In the genomic region with DNA sequence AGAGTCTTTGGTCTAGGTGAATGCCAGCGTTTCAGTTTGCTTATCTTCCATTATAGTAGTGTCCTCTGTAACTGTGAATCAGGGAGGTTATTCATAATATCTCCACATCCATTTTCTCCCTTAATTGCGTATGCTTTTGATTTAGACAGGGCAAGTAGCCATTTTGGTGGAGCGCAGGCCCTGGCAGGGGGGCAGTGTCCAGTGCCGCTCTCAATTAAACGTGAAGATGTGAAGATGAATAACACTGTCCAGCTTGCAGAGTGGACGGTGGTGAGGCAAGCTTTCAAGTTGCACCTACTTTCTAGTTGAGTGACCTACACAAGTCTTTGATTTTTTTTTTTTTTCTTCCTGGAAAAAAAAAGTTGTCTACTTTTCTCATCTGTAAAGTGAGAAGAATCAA, we compare ENCODE assay signal across 9 cellular contexts. TPM values are rescaled to one million over a fixed set of nuclear protein-coding genes. Genes with fewer than 3 reads are reported as not detected.
DNase-seq lines count a peak whose midpoint lies in the region; ATAC-seq, FAIRE-seq and TF ChIP-seq lines count a peak whose summit lies in the region.
"Had no signal": no experiment of that assay in that cellular context is flagged by ENCODE, and none has a peak within 500 bp of the region (broad histone marks: within the 10 kb centered on the region; RNA-seq: fewer than 3 reads in every experiment).

No MANE protein-coding gene starts in this region.

- peaks cover 78% of the 10 kb centered on the region for H3K4me1 Mint-ChIP-seq in CD4-positive, alpha-beta T cell (ENCODE audit: low read depth)

- TF ChIP-seq POLR2A in endothelial cell of umbilical vein (IDR thresholded peaks at IDR 0.05; ENCODE audit: low read depth, low read length) (no peak), H54 (IDR thresholded peaks at IDR 0.05; ENCODE audit: low read depth, low read length) (no peak)

- no peak for TF ChIP-seq CTCF in CD4-positive, alpha-beta T cell (IDR thresholded peaks at IDR 0.05)
- TF ChIP-seq CTCF in endothelial cell of umbilical vein (IDR thresholded peaks at IDR 0.05; ENCODE audit: extremely low read depth in 1 of 2, insufficient read depth in 1 of 2, low read depth in 1 of 2, low read length in 2 of 2) (no peak), osteoblast (IDR thresholded peaks at IDR 0.05; ENCODE audit: extremely low read depth, low read depth, low read length) (no peak)

- intact Hi-C loops in CD4-positive, alpha-beta T cell (cut with DNase I, micrococcal nuclease) = loop anchor here in 1 of 2 experiments (1.0 to 5.0 kb wide), 3 partner anchors 10 to 46 kb away; no protein-coding TSS in a partner anchor
- intact Hi-C loops in endothelial cell of umbilical vein (cut with micrococcal nuclease) = no loop called here

- H3K27me3 Mint-ChIP-seq in CD4-positive, alpha-beta T cell = no peaks in the 10 kb centered on the region

- H3K36me3 Mint-ChIP-seq in CD4-positive, alpha-beta T cell (ENCODE audit: low read depth) = peaks cover 64% of the 10 kb centered on the region

- dilution Hi-C loops in endothelial cell of umbilical vein (cut with MboI; ENCODE audit: extremely low pct_ligation_motif_present, low sequenced_read_pairs) = no loop called here

- H3K9ac ChIP-seq in endothelial cell of umbilical vein (replicated peaks; ENCODE audit: extremely low read depth, insufficient read depth, low read length) = no peak overlapping the region

- CTCF ChIA-PET in CD4-positive, alpha-beta T cell (lab: Charles Lee) = interaction anchor here (0.7 to 19.9 kb wide), 8 partner anchors 10 to 50 kb away, joined by 3 to 250 read pairs (median 3); a partner anchor contains a TSS
- CTCF ChIA-PET in endothelial cell of umbilical vein (lab: Charles Lee) = interaction anchor here (0.7 to 37.4 kb wide), 5 partner anchors 9 to 80 kb away, joined by 3 to 1118 read pairs (median 13); no protein-coding TSS in a partner anchor

- H3K36me3 ChIP-seq in endothelial cell of umbilical vein (ENCODE audit: control insufficient read depth in 2 of 2, extremely low read depth in 1 of 2, insufficient read depth in 2 of 2, low read length in 2 of 2) (peaks cover 4 to 6% of the 10 kb centered on the region in 2 experiments), osteoblast (ENCODE audit: insufficient read depth, low read length) (no peaks in the 10 kb centered on the region)

- POLR2A ChIA-PET in CD4-positive, alpha-beta T cell (lab: Charles Lee) = interaction anchor here (0.5 to 22.9 kb wide), 13 partner anchors 9 to 271 kb away, joined by 3 to 420 read pairs (median 5); a partner anchor contains a TSS
- POLR2A ChIA-PET in endothelial cell of umbilical vein (lab: Charles Lee) = interaction anchor here (0.6 to 1.3 kb wide), 2 partner anchors 47 to 72 kb away, joined by 4 to 5 read pairs; no protein-coding TSS in a partner anchor

- peak overlapping the region; percentile 91 for H3K27ac ChIP-seq in CD4-positive, alpha-beta T cell (ENCODE audit: low read depth, low read length)
- peak overlapping the region; percentile 19 for H3K27ac ChIP-seq in endothelial cell of umbilical vein (ENCODE audit: insufficient read depth, low read depth, low read length)
- H3K27ac ChIP-seq in osteoblast (ENCODE audit: low read depth, low read length) = no peak overlapping the region
- H3K27ac ChIP-seq: WERI-Rb-1 had no signal

- peak overlapping the region; percentile 53 for H3K4me2 ChIP-seq in endothelial cell of umbilical vein (ENCODE audit: insufficient read depth, low read length)
- no peak overlapping the region for H3K4me2 ChIP-seq in osteoblast (ENCODE audit: insufficient read depth, low read length)

- H3K27me3 ChIP-seq in CD4-positive, alpha-beta T cell (ENCODE audit: control insufficient read depth, insufficient read depth, low read length) = no peaks in the 10 kb centered on the region
- H3K27me3 ChIP-seq in endothelial cell of umbilical vein (ENCODE audit: control insufficient read depth in 2 of 2, insufficient read depth in 2 of 2, low read length in 2 of 2) (no peaks in the 10 kb centered on the region), osteoblast (ENCODE audit: insufficient read depth, low read length) (no peaks in the 10 kb centered on the region)

- BruUV-seq in endothelial cell of umbilical vein (replicated peaks; lab: Mats Ljungman, UMichigan) = no TSS peak

- H2AFZ ChIP-seq in endothelial cell of umbilical vein (ENCODE audit: low read depth, low read length) (no peak overlapping the region), osteoblast (ENCODE audit: low read length) (no peak overlapping the region)

- ATAC-seq in CD4-positive, alpha-beta T cell (ENCODE audit: poor library complexity) = no peak
- ATAC-seq in SK-N-SH treated with all-trans-retinoic acid at 6 μM for 48 hours (peak; percentile 20), GM19324 (IDR thresholded peaks at IDR 0.05; ENCODE audit: low FRiP score, unreplicated experiment) (no peak)

- H4K20me1 ChIP-seq in endothelial cell of umbilical vein (replicated peaks; ENCODE audit: control insufficient read depth, extremely low read depth, insufficient read depth, low read length) (peaks cover 8% of the 10 kb centered on the region), osteoblast (ENCODE audit: insufficient read depth, low read length) (peaks cover 33% of the 10 kb centered on the region)

- peaks cover 77% of the 10 kb centered on the region for H3K4me1 ChIP-seq in endothelial cell of umbilical vein (ENCODE audit: control insufficient read depth, extremely low read depth, insufficient read depth, low read length)
- peaks cover 50% of the 10 kb centered on the region for H3K4me1 ChIP-seq in osteoblast (ENCODE audit: insufficient read depth, low read length)

- peaks cover 94% of the 10 kb centered on the region for H3K79me2 ChIP-seq in endothelial cell of umbilical vein (ENCODE audit: control insufficient read depth, insufficient read depth, low read length)
- H3K79me2 ChIP-seq in osteoblast (ENCODE audit: insufficient read depth, low read length) = peaks cover 74% of the 10 kb centered on the region

- H3K9me3 Mint-ChIP-seq in CD4-positive, alpha-beta T cell = no peaks in the 10 kb centered on the region

- H3K27ac Mint-ChIP-seq in CD4-positive, alpha-beta T cell = peak overlapping the region; percentile 92

- peak overlapping the region; percentile 95 for H3K4me3 Mint-ChIP-seq in CD4-positive, alpha-beta T cell

- DNase-seq in CD4-positive, alpha-beta T cell = no peak
- DNase-seq in endothelial cell of umbilical vein (ENCODE audit: low read depth, low spot score) (no peak), osteoblast (ENCODE audit: insufficient read length, low spot score, missing footprints) (peak; percentile 34), NOMO-1 (lab: John Stamatoyannopoulos, UW; ENCODE audit: unreplicated experiment in 2 of 2) (no peak), H54 (ENCODE audit: insufficient read length, low spot score) (no peak)
- DNase-seq in central memory CD4-positive, alpha-beta T cell = no peak

- H3K9me3 ChIP-seq in CD4-positive, alpha-beta T cell (ENCODE audit: control insufficient read depth, low read length) = no peaks in the 10 kb centered on the region
- H3K9me3 ChIP-seq in endothelial cell of umbilical vein (replicated peaks; ENCODE audit: control insufficient read depth, insufficient read depth, low read length) (no peaks in the 10 kb centered on the region), osteoblast (ENCODE audit: low read depth, low read length) (no peaks in the 10 kb centered on the region)

- H3K9me1 ChIP-seq in endothelial cell of umbilical vein (replicated peaks; ENCODE audit: control insufficient read depth, extremely low read depth, insufficient read depth, low read length) = no peaks in the 10 kb centered on the region

- FAIRE-seq in endothelial cell of umbilical vein (lab: Jason Lieb, UNC) (no peak), H54 (lab: Jason Lieb, UNC) (no peak)

- H3K4me3 ChIP-seq in endothelial cell of umbilical vein (replicated peaks in 1 of 3; ENCODE audit: insufficient read depth in 1 of 3, low read depth in 1 of 3, low read length in 3 of 3) (peak overlapping the region in 1 of 3 experiments; percentile 13), osteoblast (ENCODE audit: insufficient read depth, low read length) (no peak overlapping the region)

TF ChIP-seq in endothelial cell of umbilical vein, 7 proteins besides CTCF, POLR2A, EP300 and RAD21:
- TF ChIP-seq EZH2 (IDR thresholded peaks at IDR 0.05; ENCODE audit: borderline replicate concordance, low read depth, low read length, severe bottlenecking) = no peak
- TF ChIP-seq, protein P1, sequence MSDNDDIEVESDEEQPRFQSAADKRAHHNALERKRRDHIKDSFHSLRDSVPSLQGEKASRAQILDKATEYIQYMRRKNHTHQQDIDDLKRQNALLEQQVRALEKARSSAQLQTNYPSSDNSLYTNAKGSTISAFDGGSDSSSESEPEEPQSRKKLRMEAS (IDR thresholded peaks at IDR 0.05; ENCODE audit: insufficient read depth, insufficient read length) = no peak
TF ChIP-seq in endothelial cell of umbilical vein: peak in this region for 0.

RNA-seq across cellular contexts. Expression of a gene that starts 4.5 kb away (rescaled TPM):
- 100 to 1,000 TPM; 167 to 168 TPM for total RNA-seq in CD4-positive, alpha-beta T cell
- 237 and 242 TPM in 2 replicates for total RNA-seq in endothelial cell of umbilical vein
- 210 and 211 TPM in 2 replicates for polyA plus RNA-seq in endothelial cell of umbilical vein
- polyA plus RNA-seq in endothelial cell of umbilical vein (2011; cell fraction: cytosol; rRNA removed) = 175 and 189 TPM in 2 replicates
- polyA plus RNA-seq in endothelial cell of umbilical vein (2011; cell fraction: nucleus; rRNA removed) = 188 and 193 TPM in 2 replicates
- 199 and 207 TPM in 2 replicates for polyA plus RNA-seq in endothelial cell of umbilical vein (2012)
- polyA minus RNA-seq in endothelial cell of umbilical vein = 175 and 203 TPM in 2 replicates
- 8.0 TPM for polyA minus RNA-seq in endothelial cell of umbilical vein (2011; cell fraction: cytosol; rRNA and poly(A)+ RNA removed)
- 82.2 and 84.2 TPM in 2 replicates for polyA minus RNA-seq in endothelial cell of umbilical vein (2011; cell fraction: nucleus; rRNA and poly(A)+ RNA removed)
- 19.2 and 23.9 TPM in 2 replicates for total RNA-seq in osteoblast

RNA-seq across cellular contexts. Expression of a gene that starts 50.3 kb away (rescaled TPM):
- total RNA-seq in CD4-positive, alpha-beta T cell = 1 to 10 TPM; 3.9 to 4.6 TPM
- total RNA-seq in endothelial cell of umbilical vein (290 and 321 TPM in 2 replicates), osteoblast (5.1 and 5.9 TPM in 2 replicates)
- 68.1 and 113 TPM in 2 replicates for polyA plus RNA-seq in endothelial cell of umbilical vein
- polyA plus RNA-seq in endothelial cell of umbilical vein (2011; cell fraction: cytosol; rRNA removed) = 215 and 226 TPM in 2 replicates
- polyA plus RNA-seq in endothelial cell of umbilical vein (2011; cell fraction: nucleus; rRNA removed) = 92.3 and 112 TPM in 2 replicates
- 256 and 281 TPM in 2 replicates for polyA plus RNA-seq in endothelial cell of umbilical vein (2012)
- 99.3 and 99.6 TPM in 2 replicates for polyA minus RNA-seq in endothelial cell of umbilical vein
- polyA minus RNA-seq in endothelial cell of umbilical vein (2011; cell fraction: cytosol; rRNA and poly(A)+ RNA removed) = 8.0 TPM
- polyA minus RNA-seq in endothelial cell of umbilical vein (2011; cell fraction: nucleus; rRNA and poly(A)+ RNA removed) = 28.6 and 41.4 TPM in 2 replicates

Comparison
In these comparisons a context has a peak if more than half of its experiments do, and no peak if none do; other contexts are left out.
1. RNA of a gene that starts 50.3 kb away (total RNA-seq): 290 to 321 TPM in endothelial cell of umbilical vein; 5.1 to 5.9 TPM in osteoblast and 3.9 to 4.6 TPM in CD4-positive, alpha-beta T cell; every median in the first group is over 10 times any median in the second.